8 cellular contexts compared by ENCODE assay signal in genomic region chr1:156124557-156125483, GRCh38. TPM values are rescaled to one million over a fixed set of nuclear protein-coding genes. Genes with fewer than 3 reads are reported as not detected.
DNase-seq lines count a peak whose midpoint lies in the region; ATAC-seq and TF ChIP-seq lines count a peak whose summit lies in the region.

No MANE protein-coding gene starts in this region.

- H3K27ac ChIP-seq in body of pancreas, result peak overlapping the region; percentile 92 to 98 (median 95)
- peak overlapping the region; percentile 98 for H3K27ac ChIP-seq in mesodermal cell (ENCODE audit: low read depth, low read length, severe bottlenecking)
- H3K27ac ChIP-seq in uterus, result peak overlapping the region; percentile 97 to 99

- no peaks in the 10 kb centered on the region for H3K27me3 ChIP-seq in body of pancreas
- no peaks in the 10 kb centered on the region for H3K27me3 ChIP-seq in uterus

- peak; percentile 62 for DNase-seq in Caki2 (ENCODE audit: low read depth)
- DNase-seq in MV-4-11 (lab: John Stamatoyannopoulos, UW), result peak; percentile 81
- DNase-seq in body of pancreas, result peak in 2 of 4 donors; percentile 37 to 43
- peak; percentile 61 to 71 for DNase-seq in uterus
- no peak for DNase-seq in NCI-H146 (lab: John Stamatoyannopoulos, UW)
- no peak for DNase-seq in HK-2 (ENCODE audit: unreplicated experiment)
- DNase-seq in cerebellum (ENCODE audit: low spot score), result no peak

- WGBS in body of pancreas, 2 donors, result 78 to 83% methylated on average over 16 to 17 of the region's 17 CpGs
- WGBS in mesodermal cell (ENCODE audit: insufficient coverage in 2 of 2), 2 experiments, result 87 to 91% methylated on average over 12 to 15 of the region's 17 CpGs

- no peak for ATAC-seq in body of pancreas

- TF ChIP-seq CTCF in body of pancreas (IDR thresholded peaks at IDR 0.05), result no peak
- TF ChIP-seq CTCF in uterus (IDR thresholded peaks at IDR 0.05), result no peak

- H3K4me3 ChIP-seq in body of pancreas, result no peak overlapping the region
- no peak overlapping the region for H3K4me3 ChIP-seq in mesodermal cell (ENCODE audit: extremely low read depth, insufficient read depth, low read length, poor library complexity, severe bottlenecking)
- H3K4me3 ChIP-seq in uterus, result peak overlapping the region in 1 of 2 donors; percentile 19

- no peaks in the 10 kb centered on the region for H3K9me3 ChIP-seq in body of pancreas
- H3K9me3 ChIP-seq in mesodermal cell (ENCODE audit: control insufficient read depth, low read length), result no peaks in the 10 kb centered on the region
- H3K9me3 ChIP-seq in uterus, result no peaks in the 10 kb centered on the region

- in situ Hi-C loops in Caki2 (cut with HindIII; ENCODE audit: low pct_unique_long_range_greater_than_20kb, low sequenced_read_pairs), result no loop called here

- peak in 1 of 3 donors; percentile 18 for TF ChIP-seq POLR2A in body of pancreas (IDR thresholded peaks at IDR 0.05)
- TF ChIP-seq POLR2A in uterus (IDR thresholded peaks at IDR 0.05), result peak; percentile 37 to 46

- H3K36me3 ChIP-seq in body of pancreas (replicated peaks in 1 of 2; ENCODE audit: insufficient read depth in 1 of 2, low read depth in 2 of 2), result no peaks in the 10 kb centered on the region
- peaks cover 37% of the 10 kb centered on the region for H3K36me3 ChIP-seq in mesodermal cell (ENCODE audit: control insufficient read depth, insufficient read depth, low read length)
- H3K36me3 ChIP-seq in uterus, result no peaks in the 10 kb centered on the region

- intact Hi-C loops in body of pancreas (cut with DNase I) (no loop called here), uterus (cut with DNase I; ENCODE audit: low total_unique reads) (no loop called here)

- H3K4me1 ChIP-seq in body of pancreas (peaks cover 98% of the 10 kb centered on the region), mesodermal cell (ENCODE audit: control insufficient read depth, insufficient read depth, low read length, poor library complexity, severe bottlenecking) (peaks cover 96% of the 10 kb centered on the region), uterus (peaks cover 51 to 57% of the 10 kb centered on the region in 2 donors)

RNA-seq across cellular contexts. Expression of gene LMNA, which starts 10.3 kb away (rescaled TPM):
- 652 and 715 TPM in 2 replicates for total RNA-seq in Caki2 (2014; rRNA removed; shearing (Covaris generic); ENCODE audit: low replicate concordance)
- total RNA-seq in body of pancreas (100 to 1,000 TPM; 152 to 186 TPM), uterus (100 to 1,000 TPM; 245 to 533 (median 373) TPM), cerebellum (26.9 TPM)
- 193 TPM for polyA plus RNA-seq in mesodermal cell (2013, experiment 1 of 2)
- 171 TPM for polyA plus RNA-seq in mesodermal cell (2013, experiment 2 of 2)

RNA-seq across cellular contexts. Expression of gene SEMA4A, which starts 28.6 kb away (rescaled TPM):
- 1.9 and 2.0 TPM in 2 replicates for total RNA-seq in Caki2 (2014; rRNA removed; shearing (Covaris generic); ENCODE audit: low replicate concordance)
- total RNA-seq in body of pancreas (10 to 100 TPM in 1 of 2 donors, 1 to 10 TPM in 1; 2.6 to 11.9 TPM), uterus (1 to 10 TPM in 3 of 4 donors, not detected in 1; 3.1 to 8.2 (median 4.1) TPM), cerebellum (12.3 TPM)
- polyA plus RNA-seq in mesodermal cell (2013, experiment 1 of 2), result 1.6 TPM
- polyA plus RNA-seq in mesodermal cell (2013, experiment 2 of 2), result 1.4 TPM

RNA-seq across cellular contexts. Expression of gene MEX3A, which starts 42.6 kb away (rescaled TPM):
- 0.64 and 2.0 TPM in 2 replicates for total RNA-seq in Caki2 (2014; rRNA removed; shearing (Covaris generic); ENCODE audit: low replicate concordance)
- 1 to 10 TPM in 1 of 2 donors, under 1 TPM in 1; 0.99 to 4.7 TPM for total RNA-seq in body of pancreas
- polyA plus RNA-seq in mesodermal cell (2013, experiment 1 of 2), result 61.7 TPM
- 47.5 TPM for polyA plus RNA-seq in mesodermal cell (2013, experiment 2 of 2)
- total RNA-seq in uterus, result 10 to 100 TPM in 1 of 4 donors, 1 to 10 TPM in 1, under 1 TPM in 2; 0.29 to 13.3 (median 2.0) TPM
- total RNA-seq in cerebellum, result 49.8 TPM

Comparison
In these comparisons a context has a peak if more than half of its experiments do, and no peak if none do; other contexts are left out.
1. DNase-seq: peak in Caki2 (single experiment), MV-4-11 (single experiment) and uterus (2 of 2); none in NCI-H146 (single experiment), HK-2 (single experiment) and cerebellum (single experiment).
2. Peak in every context shown above with its lines, with median percentiles within 50 percentile points of each other: H3K27ac ChIP-seq.